18 cellular contexts compared by ENCODE assay signal in the genomic region with DNA sequence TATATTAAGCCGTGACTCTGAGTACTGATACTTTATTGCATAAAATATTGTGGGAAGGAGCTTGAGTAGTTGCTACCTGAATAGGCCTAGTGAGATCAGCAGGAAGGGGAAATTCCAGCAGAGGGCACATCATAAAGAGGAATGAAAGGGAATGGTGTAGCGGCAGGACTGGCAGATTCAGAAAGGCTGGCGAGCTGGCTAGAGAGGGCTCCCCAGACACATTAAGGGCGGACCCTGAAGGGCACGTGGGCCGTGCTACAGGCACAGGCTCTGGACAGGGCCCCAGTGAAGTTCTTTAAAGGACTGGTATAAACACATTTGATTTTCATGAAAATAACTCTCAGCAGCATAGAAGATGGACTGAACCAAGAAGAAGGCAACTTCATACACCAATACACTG. TPM values are rescaled to one million over a fixed set of nuclear protein-coding genes. Genes with fewer than 3 reads are reported as not detected.
DNase-seq lines count a peak whose midpoint lies in the region; TF ChIP-seq lines count a peak whose summit lies in the region.
"Had no signal": no experiment of that assay in that cellular context is flagged by ENCODE, and none has a peak within 500 bp of the region (broad histone marks: within the 10 kb centered on the region; RNA-seq: fewer than 3 reads in every experiment).

No MANE protein-coding gene starts in this region.

- in situ Hi-C loops in SK-MEL-5 (cut with HindIII; ENCODE audit: low pct_unique_long_range_greater_than_20kb, low sequenced_read_pairs) = no loop called here

- DNase-seq in activated naive CD4-positive, alpha-beta T cell treated with Interleukin-2 at 50 U/mL for 16 hours = no peak
- DNase-seq in SK-MEL-5 (ENCODE audit: low read depth, low spot score) = peak; percentile 59
- DNase-seq in epithelial cell of esophagus (ENCODE audit: low read depth) = peak; percentile 41
- DNase-seq in ascending aorta (ENCODE audit: low spot score in 2 of 2) = no peak
- DNase-seq in AG20443 (ENCODE audit: low spot score) = no peak
- DNase-seq in anterior cingulate cortex (lab: John Stamatoyannopoulos, UW) = no peak
- DNase-seq: activated CD4-positive, CD25-positive, alpha-beta regulatory T cell treated with anti-CD3 and anti-CD28 coated beads, Interleukin-2, amount 50 U/mL, for 72 hours; activated effector memory CD4-positive, alpha-beta T cell treated with anti-CD3 and anti-CD28 coated beads, Interleukin-2, amount 50 U/mL, for 16 hours; AML-193; Karpas-422; mesenchymal stem cell; NCI-H146; NCI-H446 treated with DMSO at 0.1 percent for 48 hours; nucleus accumbens had no signal

- no peaks in the 10 kb centered on the region for H3K9me3 Mint-ChIP-seq in activated naive CD4-positive, alpha-beta T cell treated with anti-CD3 and anti-CD28 coated beads, Interleukin-2, amount 50 U/mL, for 24 hours

- 99% methylated on average over 6 of the region's 6 CpGs for WGBS in thymus

- H3K4me1 ChIP-seq in thymus (ENCODE audit: control insufficient read depth, insufficient read depth, low read length) = peaks cover 28% of the 10 kb centered on the region
- H3K4me1 ChIP-seq in ascending aorta = peaks cover 4 to 7% of the 10 kb centered on the region in 2 donors

- H3K27ac ChIP-seq in thymus (ENCODE audit: low read depth) (peak overlapping the region; percentile 25), ascending aorta (no peak overlapping the region)
- H3K27ac ChIP-seq: cardiac muscle cell, gastroesophageal sphincter had no signal

- intact Hi-C loops in ascending aorta (cut with DNase I) = no loop called here

- H3K4me1 Mint-ChIP-seq in activated naive CD4-positive, alpha-beta T cell treated with anti-CD3 and anti-CD28 coated beads, Interleukin-2, amount 50 U/mL, for 24 hours = peaks cover 88% of the 10 kb centered on the region

- H3K4me3 ChIP-seq in epithelial cell of esophagus (ENCODE audit: low read length) (no peak overlapping the region), thymus (ENCODE audit: low read length) (no peak overlapping the region), ascending aorta (no peak overlapping the region)
- H3K4me3 ChIP-seq: cardiac muscle cell, gastroesophageal sphincter had no signal

- peak overlapping the region; percentile 88 for H3K27ac Mint-ChIP-seq in activated naive CD4-positive, alpha-beta T cell treated with anti-CD3 and anti-CD28 coated beads, Interleukin-2, amount 50 U/mL, for 24 hours

- no peak overlapping the region for H3K4me3 Mint-ChIP-seq in activated naive CD4-positive, alpha-beta T cell treated with anti-CD3 and anti-CD28 coated beads, Interleukin-2, amount 50 U/mL, for 24 hours

- H3K27me3 ChIP-seq in thymus (ENCODE audit: control insufficient read depth, insufficient read depth) = no peaks in the 10 kb centered on the region
- no peaks in the 10 kb centered on the region for H3K27me3 ChIP-seq in ascending aorta
- H3K27me3 ChIP-seq: cardiac muscle cell, gastroesophageal sphincter had no signal

- peak; percentile 27 for TF ChIP-seq CTCF in epithelial cell of esophagus (IDR thresholded peaks at IDR 0.05; ENCODE audit: insufficient read depth, low read depth, low read length, missing control alignments)
- TF ChIP-seq CTCF in ascending aorta (IDR thresholded peaks at IDR 0.05) = no peak

- no peaks in the 10 kb centered on the region for H3K9me3 ChIP-seq in thymus (ENCODE audit: control insufficient read depth)
- no peaks in the 10 kb centered on the region for H3K9me3 ChIP-seq in ascending aorta
- H3K9me3 ChIP-seq: gastroesophageal sphincter had no signal

- H3K27me3 Mint-ChIP-seq in activated naive CD4-positive, alpha-beta T cell treated with anti-CD3 and anti-CD28 coated beads, Interleukin-2, amount 50 U/mL, for 24 hours = no peaks in the 10 kb centered on the region

- H3K36me3 ChIP-seq in thymus (ENCODE audit: control insufficient read depth, insufficient read depth) (peaks cover 3% of the 10 kb centered on the region), ascending aorta (no peaks in the 10 kb centered on the region)
- H3K36me3 ChIP-seq: cardiac muscle cell had no signal

- peaks cover 14% of the 10 kb centered on the region for H3K36me3 Mint-ChIP-seq in activated naive CD4-positive, alpha-beta T cell treated with anti-CD3 and anti-CD28 coated beads, Interleukin-2, amount 50 U/mL, for 24 hours

RNA-seq across cellular contexts. Expression of a gene that starts 43.0 kb away (rescaled TPM):
- 31.1 and 39.6 TPM in 2 replicates for total RNA-seq in SK-MEL-5 (2014; rRNA removed; shearing (Covaris generic))
- polyA plus RNA-seq in SK-MEL-5 (2015; cell fraction: cytosol; rRNA removed) = 14.4 and 18.4 TPM in 2 replicates
- polyA plus RNA-seq in SK-MEL-5 (2015; cell fraction: nucleus; rRNA removed) = 46.0 and 54.6 TPM in 2 replicates
- polyA plus RNA-seq in thymus = 116 TPM
- 81.8 TPM for total RNA-seq in ascending aorta

Comparison
In these comparisons a context has a peak if more than half of its experiments do, and no peak if none do; other contexts are left out.
1. DNase-seq: peak in SK-MEL-5 (single experiment) and epithelial cell of esophagus (single experiment); none in activated naive CD4-positive, alpha-beta T cell treated with Interleukin-2 at 50 U/mL for 16 hours (single experiment), ascending aorta (0 of 2), AG20443 (single experiment) and anterior cingulate cortex (0 of 58).